ENCODE assay signal across 2 cellular contexts in genomic region chr2:55910077-55910476, GRCh38.
TF ChIP-seq lines count a peak whose summit lies in the region.

No MANE protein-coding gene starts in this region.

TF ChIP-seq in HepG2, 621 proteins besides CTCF, POLR2A, EP300 and RAD21:
- TF ChIP-seq HCFC1 (IDR thresholded peaks at IDR 0.05; ENCODE audit: low read depth, low read length) (no peak), ZNF761 (CRISPR knock-in tag; conservative IDR thresholded peaks at IDR 0.05) (no peak), ZNF383 (CRISPR knock-in tag; IDR thresholded peaks at IDR 0.05; ENCODE audit: borderline replicate concordance) (no peak), ZMYM2 (CRISPR knock-in tag; IDR thresholded peaks at IDR 0.05) (no peak), ZNF780A (CRISPR knock-in tag; IDR thresholded peaks at IDR 0.05) (no peak), MAFF (IDR thresholded peaks at IDR 0.05; ENCODE audit: low read depth, low read length) (peak; percentile 88), MAFK (conservative IDR thresholded peaks at IDR 0.05 in 1 of 2, IDR thresholded peaks at IDR 0.05 in 1 of 2; ENCODE audit: low read length in 2 of 2) (peak; percentile 86 to 91), ZNF850 (CRISPR knock-in tag; conservative IDR thresholded peaks at IDR 0.05) (no peak), SKIL (CRISPR knock-in tag; IDR thresholded peaks at IDR 0.05; ENCODE audit: borderline replicate concordance) (no peak), ZNF691 (CRISPR knock-in tag; IDR thresholded peaks at IDR 0.05; ENCODE audit: borderline replicate concordance, low read depth) (no peak), RFXANK (CRISPR knock-in tag; IDR thresholded peaks at IDR 0.05) (no peak), ZBTB46 (CRISPR knock-in tag; IDR thresholded peaks at IDR 0.05; ENCODE audit: borderline replicate concordance) (no peak), XRCC5 (optimal IDR thresholded peaks at IDR 0.05; ENCODE audit: low read length) (no peak), YY1 (IDR thresholded peaks at IDR 0.05; ENCODE audit: insufficient read depth, insufficient replicate concordance, low read depth, low read length) (no peak), IRF2 (CRISPR knock-in tag; IDR thresholded peaks at IDR 0.05) (no peak), ZNF431 (CRISPR knock-in tag; IDR thresholded peaks at IDR 0.05; ENCODE audit: borderline replicate concordance, low read depth) (no peak)

TF ChIP-seq in K562, 482 proteins besides CTCF, POLR2A, EP300 and RAD21:
- TF ChIP-seq ZFPM2 (CRISPR knock-in tag; IDR thresholded peaks at IDR 0.05) (no peak), MYC (IDR thresholded peaks at IDR 0.05; ENCODE audit: low read depth, low read length) (no peak), MYC (CRISPR knock-in tag; IDR thresholded peaks at IDR 0.05; ENCODE audit: borderline replicate concordance, low read depth) (no peak), ZNF12 (CRISPR knock-in tag; IDR thresholded peaks at IDR 0.05) (no peak), ZNF766 (CRISPR knock-in tag; conservative IDR thresholded peaks at IDR 0.05) (no peak), ZNF124 (CRISPR knock-in tag; IDR thresholded peaks at IDR 0.05) (no peak), MCM2 (IDR thresholded peaks at IDR 0.05; ENCODE audit: low read depth) (no peak), ZNF253 (CRISPR knock-in tag; conservative IDR thresholded peaks at IDR 0.05) (no peak), C11orf30 (IDR thresholded peaks at IDR 0.05; ENCODE audit: low read depth) (peak; percentile 34; the same call in 1 of the 2 replicates), ZNF316 (IDR thresholded peaks at IDR 0.05) (peak; percentile 62), MAFK (IDR thresholded peaks at IDR 0.05; ENCODE audit: low read length) (peak; percentile 49), ERF (CRISPR knock-in tag; IDR thresholded peaks at IDR 0.05) (no peak), MAFG (tag; conservative IDR thresholded peaks at IDR 0.05) (peak; percentile 47), ETV1 (tag; conservative IDR thresholded peaks at IDR 0.05; ENCODE audit: low read depth) (no peak), FUS (optimal IDR thresholded peaks at IDR 0.05; ENCODE audit: low read depth, low read length) (no peak), EHMT2 (IDR thresholded peaks at IDR 0.05) (no peak), TAF9B (IDR thresholded peaks at IDR 0.05; ENCODE audit: partially characterized antibody) (no peak), KDM4B (IDR thresholded peaks at IDR 0.05; ENCODE audit: borderline replicate concordance in 2 of 2, low read depth in 1 of 2) (no peak), MAFF (IDR thresholded peaks at IDR 0.05; ENCODE audit: low read length) (peak; percentile 61)
- TF ChIP-seq, protein P1, sequence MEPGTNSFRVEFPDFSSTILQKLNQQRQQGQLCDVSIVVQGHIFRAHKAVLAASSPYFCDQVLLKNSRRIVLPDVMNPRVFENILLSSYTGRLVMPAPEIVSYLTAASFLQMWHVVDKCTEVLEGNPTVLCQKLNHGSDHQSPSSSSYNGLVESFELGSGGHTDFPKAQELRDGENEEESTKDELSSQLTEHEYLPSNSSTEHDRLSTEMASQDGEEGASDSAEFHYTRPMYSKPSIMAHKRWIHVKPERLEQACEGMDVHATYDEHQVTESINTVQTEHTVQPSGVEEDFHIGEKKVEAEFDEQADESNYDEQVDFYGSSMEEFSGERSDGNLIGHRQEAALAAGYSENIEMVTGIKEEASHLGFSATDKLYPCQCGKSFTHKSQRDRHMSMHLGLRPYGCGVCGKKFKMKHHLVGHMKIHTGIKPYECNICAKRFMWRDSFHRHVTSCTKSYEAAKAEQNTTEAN (CRISPR knock-in tag; IDR thresholded peaks at IDR 0.05) = no peak
- TF ChIP-seq, protein P2, sequence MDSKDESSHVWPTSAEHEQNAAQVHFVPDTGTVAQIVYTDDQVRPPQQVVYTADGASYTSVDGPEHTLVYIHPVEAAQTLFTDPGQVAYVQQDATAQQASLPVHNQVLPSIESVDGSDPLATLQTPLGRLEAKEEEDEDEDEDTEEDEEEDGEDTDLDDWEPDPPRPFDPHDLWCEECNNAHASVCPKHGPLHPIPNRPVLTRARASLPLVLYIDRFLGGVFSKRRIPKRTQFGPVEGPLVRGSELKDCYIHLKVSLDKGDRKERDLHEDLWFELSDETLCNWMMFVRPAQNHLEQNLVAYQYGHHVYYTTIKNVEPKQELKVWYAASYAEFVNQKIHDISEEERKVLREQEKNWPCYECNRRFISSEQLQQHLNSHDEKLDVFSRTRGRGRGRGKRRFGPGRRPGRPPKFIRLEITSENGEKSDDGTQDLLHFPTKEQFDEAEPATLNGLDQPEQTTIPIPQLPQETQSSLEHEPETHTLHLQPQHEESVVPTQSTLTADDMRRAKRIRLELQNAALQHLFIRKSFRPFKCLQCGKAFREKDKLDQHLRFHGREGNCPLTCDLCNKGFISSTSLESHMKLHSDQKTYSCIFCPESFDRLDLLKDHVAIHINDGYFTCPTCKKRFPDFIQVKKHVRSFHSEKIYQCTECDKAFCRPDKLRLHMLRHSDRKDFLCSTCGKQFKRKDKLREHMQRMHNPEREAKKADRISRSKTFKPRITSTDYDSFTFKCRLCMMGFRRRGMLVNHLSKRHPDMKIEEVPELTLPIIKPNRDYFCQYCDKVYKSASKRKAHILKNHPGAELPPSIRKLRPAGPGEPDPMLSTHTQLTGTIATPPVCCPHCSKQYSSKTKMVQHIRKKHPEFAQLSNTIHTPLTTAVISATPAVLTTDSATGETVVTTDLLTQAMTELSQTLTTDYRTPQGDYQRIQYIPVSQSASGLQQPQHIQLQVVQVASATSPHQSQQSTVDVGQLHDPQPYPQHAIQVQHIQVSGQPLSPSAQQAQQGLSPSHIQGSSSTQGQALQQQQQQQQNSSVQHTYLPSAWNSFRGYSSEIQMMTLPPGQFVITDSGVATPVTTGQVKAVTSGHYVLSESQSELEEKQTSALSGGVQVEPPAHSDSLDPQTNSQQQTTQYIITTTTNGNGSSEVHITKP (IDR thresholded peaks at IDR 0.05; ENCODE audit: partially characterized antibody) = no peak
- TF ChIP-seq, protein P3, sequence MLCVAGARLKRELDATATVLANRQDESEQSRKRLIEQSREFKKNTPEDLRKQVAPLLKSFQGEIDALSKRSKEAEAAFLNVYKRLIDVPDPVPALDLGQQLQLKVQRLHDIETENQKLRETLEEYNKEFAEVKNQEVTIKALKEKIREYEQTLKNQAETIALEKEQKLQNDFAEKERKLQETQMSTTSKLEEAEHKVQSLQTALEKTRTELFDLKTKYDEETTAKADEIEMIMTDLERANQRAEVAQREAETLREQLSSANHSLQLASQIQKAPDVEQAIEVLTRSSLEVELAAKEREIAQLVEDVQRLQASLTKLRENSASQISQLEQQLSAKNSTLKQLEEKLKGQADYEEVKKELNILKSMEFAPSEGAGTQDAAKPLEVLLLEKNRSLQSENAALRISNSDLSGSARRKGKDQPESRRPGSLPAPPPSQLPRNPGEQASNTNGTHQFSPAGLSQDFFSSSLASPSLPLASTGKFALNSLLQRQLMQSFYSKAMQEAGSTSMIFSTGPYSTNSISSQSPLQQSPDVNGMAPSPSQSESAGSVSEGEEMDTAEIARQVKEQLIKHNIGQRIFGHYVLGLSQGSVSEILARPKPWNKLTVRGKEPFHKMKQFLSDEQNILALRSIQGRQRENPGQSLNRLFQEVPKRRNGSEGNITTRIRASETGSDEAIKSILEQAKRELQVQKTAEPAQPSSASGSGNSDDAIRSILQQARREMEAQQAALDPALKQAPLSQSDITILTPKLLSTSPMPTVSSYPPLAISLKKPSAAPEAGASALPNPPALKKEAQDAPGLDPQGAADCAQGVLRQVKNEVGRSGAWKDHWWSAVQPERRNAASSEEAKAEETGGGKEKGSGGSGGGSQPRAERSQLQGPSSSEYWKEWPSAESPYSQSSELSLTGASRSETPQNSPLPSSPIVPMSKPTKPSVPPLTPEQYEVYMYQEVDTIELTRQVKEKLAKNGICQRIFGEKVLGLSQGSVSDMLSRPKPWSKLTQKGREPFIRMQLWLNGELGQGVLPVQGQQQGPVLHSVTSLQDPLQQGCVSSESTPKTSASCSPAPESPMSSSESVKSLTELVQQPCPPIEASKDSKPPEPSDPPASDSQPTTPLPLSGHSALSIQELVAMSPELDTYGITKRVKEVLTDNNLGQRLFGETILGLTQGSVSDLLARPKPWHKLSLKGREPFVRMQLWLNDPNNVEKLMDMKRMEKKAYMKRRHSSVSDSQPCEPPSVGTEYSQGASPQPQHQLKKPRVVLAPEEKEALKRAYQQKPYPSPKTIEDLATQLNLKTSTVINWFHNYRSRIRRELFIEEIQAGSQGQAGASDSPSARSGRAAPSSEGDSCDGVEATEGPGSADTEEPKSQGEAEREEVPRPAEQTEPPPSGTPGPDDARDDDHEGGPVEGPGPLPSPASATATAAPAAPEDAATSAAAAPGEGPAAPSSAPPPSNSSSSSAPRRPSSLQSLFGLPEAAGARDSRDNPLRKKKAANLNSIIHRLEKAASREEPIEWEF (CRISPR knock-in tag; IDR thresholded peaks at IDR 0.05) = no peak
- TF ChIP-seq, protein P4, sequence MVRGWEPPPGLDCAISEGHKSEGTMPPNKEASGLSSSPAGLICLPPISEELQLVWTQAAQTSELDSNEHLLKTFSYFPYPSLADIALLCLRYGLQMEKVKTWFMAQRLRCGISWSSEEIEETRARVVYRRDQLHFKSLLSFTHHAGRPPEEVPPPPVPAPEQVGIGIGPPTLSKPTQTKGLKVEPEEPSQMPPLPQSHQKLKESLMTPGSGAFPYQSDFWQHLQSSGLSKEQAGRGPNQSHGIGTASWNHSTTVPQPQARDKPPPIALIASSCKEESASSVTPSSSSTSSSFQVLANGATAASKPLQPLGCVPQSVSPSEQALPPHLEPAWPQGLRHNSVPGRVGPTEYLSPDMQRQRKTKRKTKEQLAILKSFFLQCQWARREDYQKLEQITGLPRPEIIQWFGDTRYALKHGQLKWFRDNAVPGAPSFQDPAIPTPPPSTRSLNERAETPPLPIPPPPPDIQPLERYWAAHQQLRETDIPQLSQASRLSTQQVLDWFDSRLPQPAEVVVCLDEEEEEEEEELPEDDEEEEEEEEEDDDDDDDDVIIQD (CRISPR knock-in tag; IDR thresholded peaks at IDR 0.05) = no peak
- TF ChIP-seq, protein P5, sequence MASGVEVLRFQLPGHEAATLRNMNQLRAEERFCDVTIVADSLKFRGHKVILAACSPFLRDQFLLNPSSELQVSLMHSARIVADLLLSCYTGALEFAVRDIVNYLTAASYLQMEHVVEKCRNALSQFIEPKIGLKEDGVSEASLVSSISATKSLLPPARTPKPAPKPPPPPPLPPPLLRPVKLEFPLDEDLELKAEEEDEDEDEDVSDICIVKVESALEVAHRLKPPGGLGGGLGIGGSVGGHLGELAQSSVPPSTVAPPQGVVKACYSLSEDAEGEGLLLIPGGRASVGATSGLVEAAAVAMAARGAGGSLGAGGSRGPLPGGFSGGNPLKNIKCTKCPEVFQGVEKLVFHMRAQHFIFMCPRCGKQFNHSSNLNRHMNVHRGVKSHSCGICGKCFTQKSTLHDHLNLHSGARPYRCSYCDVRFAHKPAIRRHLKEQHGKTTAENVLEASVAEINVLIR (CRISPR knock-in tag; IDR thresholded peaks at IDR 0.05) = no peak
- TF ChIP-seq, protein P6, sequence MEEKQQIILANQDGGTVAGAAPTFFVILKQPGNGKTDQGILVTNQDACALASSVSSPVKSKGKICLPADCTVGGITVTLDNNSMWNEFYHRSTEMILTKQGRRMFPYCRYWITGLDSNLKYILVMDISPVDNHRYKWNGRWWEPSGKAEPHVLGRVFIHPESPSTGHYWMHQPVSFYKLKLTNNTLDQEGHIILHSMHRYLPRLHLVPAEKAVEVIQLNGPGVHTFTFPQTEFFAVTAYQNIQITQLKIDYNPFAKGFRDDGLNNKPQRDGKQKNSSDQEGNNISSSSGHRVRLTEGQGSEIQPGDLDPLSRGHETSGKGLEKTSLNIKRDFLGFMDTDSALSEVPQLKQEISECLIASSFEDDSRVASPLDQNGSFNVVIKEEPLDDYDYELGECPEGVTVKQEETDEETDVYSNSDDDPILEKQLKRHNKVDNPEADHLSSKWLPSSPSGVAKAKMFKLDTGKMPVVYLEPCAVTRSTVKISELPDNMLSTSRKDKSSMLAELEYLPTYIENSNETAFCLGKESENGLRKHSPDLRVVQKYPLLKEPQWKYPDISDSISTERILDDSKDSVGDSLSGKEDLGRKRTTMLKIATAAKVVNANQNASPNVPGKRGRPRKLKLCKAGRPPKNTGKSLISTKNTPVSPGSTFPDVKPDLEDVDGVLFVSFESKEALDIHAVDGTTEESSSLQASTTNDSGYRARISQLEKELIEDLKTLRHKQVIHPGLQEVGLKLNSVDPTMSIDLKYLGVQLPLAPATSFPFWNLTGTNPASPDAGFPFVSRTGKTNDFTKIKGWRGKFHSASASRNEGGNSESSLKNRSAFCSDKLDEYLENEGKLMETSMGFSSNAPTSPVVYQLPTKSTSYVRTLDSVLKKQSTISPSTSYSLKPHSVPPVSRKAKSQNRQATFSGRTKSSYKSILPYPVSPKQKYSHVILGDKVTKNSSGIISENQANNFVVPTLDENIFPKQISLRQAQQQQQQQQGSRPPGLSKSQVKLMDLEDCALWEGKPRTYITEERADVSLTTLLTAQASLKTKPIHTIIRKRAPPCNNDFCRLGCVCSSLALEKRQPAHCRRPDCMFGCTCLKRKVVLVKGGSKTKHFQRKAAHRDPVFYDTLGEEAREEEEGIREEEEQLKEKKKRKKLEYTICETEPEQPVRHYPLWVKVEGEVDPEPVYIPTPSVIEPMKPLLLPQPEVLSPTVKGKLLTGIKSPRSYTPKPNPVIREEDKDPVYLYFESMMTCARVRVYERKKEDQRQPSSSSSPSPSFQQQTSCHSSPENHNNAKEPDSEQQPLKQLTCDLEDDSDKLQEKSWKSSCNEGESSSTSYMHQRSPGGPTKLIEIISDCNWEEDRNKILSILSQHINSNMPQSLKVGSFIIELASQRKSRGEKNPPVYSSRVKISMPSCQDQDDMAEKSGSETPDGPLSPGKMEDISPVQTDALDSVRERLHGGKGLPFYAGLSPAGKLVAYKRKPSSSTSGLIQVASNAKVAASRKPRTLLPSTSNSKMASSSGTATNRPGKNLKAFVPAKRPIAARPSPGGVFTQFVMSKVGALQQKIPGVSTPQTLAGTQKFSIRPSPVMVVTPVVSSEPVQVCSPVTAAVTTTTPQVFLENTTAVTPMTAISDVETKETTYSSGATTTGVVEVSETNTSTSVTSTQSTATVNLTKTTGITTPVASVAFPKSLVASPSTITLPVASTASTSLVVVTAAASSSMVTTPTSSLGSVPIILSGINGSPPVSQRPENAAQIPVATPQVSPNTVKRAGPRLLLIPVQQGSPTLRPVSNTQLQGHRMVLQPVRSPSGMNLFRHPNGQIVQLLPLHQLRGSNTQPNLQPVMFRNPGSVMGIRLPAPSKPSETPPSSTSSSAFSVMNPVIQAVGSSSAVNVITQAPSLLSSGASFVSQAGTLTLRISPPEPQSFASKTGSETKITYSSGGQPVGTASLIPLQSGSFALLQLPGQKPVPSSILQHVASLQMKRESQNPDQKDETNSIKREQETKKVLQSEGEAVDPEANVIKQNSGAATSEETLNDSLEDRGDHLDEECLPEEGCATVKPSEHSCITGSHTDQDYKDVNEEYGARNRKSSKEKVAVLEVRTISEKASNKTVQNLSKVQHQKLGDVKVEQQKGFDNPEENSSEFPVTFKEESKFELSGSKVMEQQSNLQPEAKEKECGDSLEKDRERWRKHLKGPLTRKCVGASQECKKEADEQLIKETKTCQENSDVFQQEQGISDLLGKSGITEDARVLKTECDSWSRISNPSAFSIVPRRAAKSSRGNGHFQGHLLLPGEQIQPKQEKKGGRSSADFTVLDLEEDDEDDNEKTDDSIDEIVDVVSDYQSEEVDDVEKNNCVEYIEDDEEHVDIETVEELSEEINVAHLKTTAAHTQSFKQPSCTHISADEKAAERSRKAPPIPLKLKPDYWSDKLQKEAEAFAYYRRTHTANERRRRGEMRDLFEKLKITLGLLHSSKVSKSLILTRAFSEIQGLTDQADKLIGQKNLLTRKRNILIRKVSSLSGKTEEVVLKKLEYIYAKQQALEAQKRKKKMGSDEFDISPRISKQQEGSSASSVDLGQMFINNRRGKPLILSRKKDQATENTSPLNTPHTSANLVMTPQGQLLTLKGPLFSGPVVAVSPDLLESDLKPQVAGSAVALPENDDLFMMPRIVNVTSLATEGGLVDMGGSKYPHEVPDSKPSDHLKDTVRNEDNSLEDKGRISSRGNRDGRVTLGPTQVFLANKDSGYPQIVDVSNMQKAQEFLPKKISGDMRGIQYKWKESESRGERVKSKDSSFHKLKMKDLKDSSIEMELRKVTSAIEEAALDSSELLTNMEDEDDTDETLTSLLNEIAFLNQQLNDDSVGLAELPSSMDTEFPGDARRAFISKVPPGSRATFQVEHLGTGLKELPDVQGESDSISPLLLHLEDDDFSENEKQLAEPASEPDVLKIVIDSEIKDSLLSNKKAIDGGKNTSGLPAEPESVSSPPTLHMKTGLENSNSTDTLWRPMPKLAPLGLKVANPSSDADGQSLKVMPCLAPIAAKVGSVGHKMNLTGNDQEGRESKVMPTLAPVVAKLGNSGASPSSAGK (IDR thresholded peaks at IDR 0.05) = no peak
TF ChIP-seq in K562: peak in this region for 5.
